Comparison of ENCODE assay signal across 21 cellular contexts in genomic region chr11:73480677-73481076, GRCh38.
A peak's percentile ranks its signal among the peaks of the same experiment; 100 is the strongest.
DNase-seq lines count a peak whose midpoint lies in the region; FAIRE-seq and TF ChIP-seq lines count a peak whose summit lies in the region.
"Had no signal": no experiment of that assay in that cellular context is flagged by ENCODE, and none has a peak within 500 bp of the region (broad histone marks: within the 10 kb centered on the region; RNA-seq: fewer than 3 reads in every experiment).

No MANE protein-coding gene starts in this region.

- no peak overlapping the region for H3K27ac Mint-ChIP-seq in activated T-cell treated with anti-CD3 and anti-CD28 coated beads, Interleukin-2, amount 50 U/mL, for 24 hours
- H3K27ac Mint-ChIP-seq: GM23338; stimulated activated memory B cell treated with anti-CD40 and anti-IgM and Interleukin-4, amounts not matched to agents 10 μg/mL and 1 μg/mL and 100 μg/mL, for 72 hours had no signal

- H3K4me3 ChIP-seq in AG10803 (ENCODE audit: low read length), result no peak overlapping the region
- H3K4me3 ChIP-seq in adipocyte (ENCODE audit: low read length), result no peak overlapping the region
- H3K4me3 ChIP-seq in foreskin fibroblast (ENCODE audit: low read depth in 1 of 2, low read length in 2 of 2), result no peak overlapping the region
- H3K4me3 ChIP-seq: GM23338, heart right ventricle, ovary, SJSA1, testis had no signal

- no peaks in the 10 kb centered on the region for H3K27me3 ChIP-seq in adipocyte (replicated peaks; ENCODE audit: control insufficient read depth, insufficient read depth, low read length)
- H3K27me3 ChIP-seq: heart right ventricle, ovary, SJSA1, testis had no signal

- H3K4me3 Mint-ChIP-seq in activated T-cell treated with anti-CD3 and anti-CD28 coated beads, Interleukin-2, amount 50 U/mL, for 24 hours, result no peak overlapping the region
- H3K4me3 Mint-ChIP-seq: GM23338; immature natural killer cell; stimulated activated memory B cell treated with anti-CD40 and anti-IgM and Interleukin-4, amounts not matched to agents 10 μg/mL and 1 μg/mL and 100 μg/mL, for 72 hours had no signal

- peaks cover 14% of the 10 kb centered on the region for H3K9me3 Mint-ChIP-seq in activated T-cell treated with anti-CD3 and anti-CD28 coated beads, Interleukin-2, amount 50 U/mL, for 24 hours

- H3K27me3 Mint-ChIP-seq in activated T-cell treated with anti-CD3 and anti-CD28 coated beads, Interleukin-2, amount 50 U/mL, for 24 hours, result no peaks in the 10 kb centered on the region
- H3K27me3 Mint-ChIP-seq: naive B cell; stimulated activated memory B cell treated with anti-CD40 and anti-IgM and Interleukin-4, amounts not matched to agents 10 μg/mL and 1 μg/mL and 100 μg/mL, for 72 hours had no signal

- H3K36me3 Mint-ChIP-seq in activated T-cell treated with anti-CD3 and anti-CD28 coated beads, Interleukin-2, amount 50 U/mL, for 24 hours (ENCODE audit: low read depth), result peaks cover 12% of the 10 kb centered on the region

- peaks cover 8% of the 10 kb centered on the region for H3K4me1 ChIP-seq in adipocyte (ENCODE audit: control insufficient read depth, insufficient read depth, low read length)
- H3K4me1 ChIP-seq: SJSA1, testis had no signal

- TF ChIP-seq POLR2A in H54 (IDR thresholded peaks at IDR 0.05; ENCODE audit: low read depth, low read length), result no peak

- peak; percentile 49 for DNase-seq in AG10803 (ENCODE audit: low read depth)
- no peak for DNase-seq in H54 (ENCODE audit: insufficient read length, low spot score)
- DNase-seq in adipocyte (ENCODE audit: low read depth), result peak; percentile 45
- DNase-seq in foreskin fibroblast, result peak; percentile 20 to 54
- DNase-seq in NAMALWA (ENCODE audit: low spot score), result no peak
- DNase-seq in activated T-cell treated with anti-CD3 and anti-CD28 coated beads, Interleukin-2, amount 50 U/mL, for 24 hours, result no peak
- no peak for DNase-seq in NK-92 treated with Interleukin-12 subunit alpha and Interleukin-12 subunit beta, amount 100 ng/mL, for 24 hours (lab: John Stamatoyannopoulos, UW)
- DNase-seq: activated CD4-positive, CD25-positive, alpha-beta regulatory T cell treated with anti-CD3 and anti-CD28 coated beads, Interleukin-2, amount 50 U/mL, for 72 hours; Caco-2; erythroblast; heart right ventricle; immature natural killer cell; naive B cell; NCI-H1417; ovary; PC-3; testis had no signal

- H3K4me1 Mint-ChIP-seq in activated T-cell treated with anti-CD3 and anti-CD28 coated beads, Interleukin-2, amount 50 U/mL, for 24 hours (ENCODE audit: low read depth), result no peaks in the 10 kb centered on the region
- H3K4me1 Mint-ChIP-seq: immature natural killer cell; stimulated activated memory B cell treated with anti-CD40 and anti-IgM and Interleukin-4, amounts not matched to agents 10 μg/mL and 1 μg/mL and 100 μg/mL, for 72 hours had no signal

- no peaks in the 10 kb centered on the region for H3K36me3 ChIP-seq in adipocyte (ENCODE audit: control insufficient read depth, insufficient read depth, low read length, severe bottlenecking)
- H3K36me3 ChIP-seq: heart right ventricle, ovary, SJSA1 had no signal

- peak; percentile 15 for FAIRE-seq in H54 (lab: Jason Lieb, UNC)
- FAIRE-seq: bronchial epithelial cell had no signal

- no peak for TF ChIP-seq CTCF in AG10803 (conservative IDR thresholded peaks at IDR 0.05; ENCODE audit: low read length)
- no peak for TF ChIP-seq CTCF in foreskin fibroblast (IDR thresholded peaks at IDR 0.05; ENCODE audit: low read depth, low read length)

- H3K9ac ChIP-seq in adipocyte (ENCODE audit: low read length), result no peak overlapping the region

- peaks cover 7% of the 10 kb centered on the region for H3K9me3 ChIP-seq in adipocyte (ENCODE audit: control insufficient read depth, low read length)
- H3K9me3 ChIP-seq: Caco-2, ovary, SJSA1, testis had no signal

Comparison
In these comparisons a context has a peak if more than half of its experiments do, and no peak if none do; other contexts are left out.
1. DNase-seq: peak in AG10803 (single experiment), adipocyte (single experiment) and foreskin fibroblast (2 of 2); none in H54 (single experiment), NAMALWA (single experiment), activated T-cell treated with anti-CD3 and anti-CD28 coated beads, Interleukin-2, amount 50 U/mL, for 24 hours (single experiment) and NK-92 treated with Interleukin-12 subunit alpha and Interleukin-12 subunit beta, amount 100 ng/mL, for 24 hours (single experiment).